ENCODE assay signal across 14 cellular contexts in the genomic region with DNA sequence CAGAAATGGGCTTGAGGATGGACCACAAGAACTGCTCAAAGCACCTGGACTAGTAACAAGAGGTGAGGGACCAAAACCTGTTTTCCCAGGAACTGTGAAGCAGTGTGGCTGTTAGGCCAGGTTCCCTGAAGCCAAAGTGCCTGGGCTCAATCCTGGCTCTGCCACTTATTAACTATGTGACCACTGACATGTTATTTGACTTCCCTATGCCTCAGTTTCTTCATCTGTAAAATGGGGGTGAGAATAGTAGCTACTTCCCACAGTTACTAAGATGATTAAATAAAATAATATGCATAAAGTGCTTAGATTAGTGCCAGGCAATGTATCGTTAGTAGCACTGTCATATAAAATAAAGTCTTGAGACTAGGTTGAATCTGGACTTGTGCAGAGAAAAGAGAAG. TPM values are rescaled to one million over a fixed set of nuclear protein-coding genes. Genes with fewer than 3 reads are reported as not detected.
DNase-seq lines count a peak whose midpoint lies in the region; ATAC-seq and TF ChIP-seq lines count a peak whose summit lies in the region.
"Had no signal": no experiment of that assay in that cellular context is flagged by ENCODE, and none has a peak within 500 bp of the region (broad histone marks: within the 10 kb centered on the region; RNA-seq: fewer than 3 reads in every experiment).

No MANE protein-coding gene starts in this region.

- H3K4me1 ChIP-seq in neuronal stem cell (ENCODE audit: control insufficient read depth in 2 of 2, insufficient read depth in 1 of 2, low read depth in 1 of 2, low read length in 2 of 2), result peaks cover 11 to 12% of the 10 kb centered on the region in 2 donors
- no peaks in the 10 kb centered on the region for H3K4me1 ChIP-seq in CD8-positive, alpha-beta T cell (ENCODE audit: insufficient read depth, low read length)
- H3K4me1 ChIP-seq in SJCRH30, result peaks cover 10% of the 10 kb centered on the region; the same call in 1 of the 2 replicates
- H3K4me1 ChIP-seq: A549 had no signal

- no peak for ATAC-seq in CD8-positive, alpha-beta T cell
- ATAC-seq: A549, GM12878 had no signal

- no peak overlapping the region for H3K23ac ChIP-seq in neuronal stem cell (ENCODE audit: low read depth, low read length, poor library complexity)

- no peak for TF ChIP-seq CTCF in brain (conservative IDR thresholded peaks at IDR 0.05)
- no peak for TF ChIP-seq CTCF in CD8-positive, alpha-beta T cell (IDR thresholded peaks at IDR 0.05)

- H3K14ac ChIP-seq in neuronal stem cell (ENCODE audit: low read length), result no peak overlapping the region

- CTCF ChIA-PET in CD8-positive, alpha-beta T cell (lab: Charles Lee), result no interaction called here

- no peaks in the 10 kb centered on the region for H3K9me3 ChIP-seq in SK-N-MC (ENCODE audit: low read depth, low read length)
- H3K9me3 ChIP-seq in neuronal stem cell (replicated peaks in 1 of 2; ENCODE audit: control insufficient read depth in 2 of 2, insufficient read depth in 1 of 2, low read depth in 1 of 2, low read length in 2 of 2), result peaks cover 0 to 2% of the 10 kb centered on the region in 2 donors
- no peaks in the 10 kb centered on the region for H3K9me3 ChIP-seq in CD8-positive, alpha-beta T cell (ENCODE audit: low read length)
- no peaks in the 10 kb centered on the region for H3K9me3 ChIP-seq in SJCRH30 (replicated peaks)
- H3K9me3 ChIP-seq: A549, Caco-2 had no signal

- peak overlapping the region in 4 of 5 experiments; percentile 51 to 98 (median 74) for H3K27ac Mint-ChIP-seq in brain
- H3K27ac Mint-ChIP-seq in CD8-positive, alpha-beta T cell, result no peak overlapping the region
- H3K27ac Mint-ChIP-seq: CD14-positive monocyte had no signal

- H2BK12ac ChIP-seq in neuronal stem cell (ENCODE audit: low read length), result no peak overlapping the region

- H3K36me3 Mint-ChIP-seq in brain, result no peaks in the 10 kb centered on the region
- H3K36me3 Mint-ChIP-seq in CD8-positive, alpha-beta T cell, result peaks cover 34% of the 10 kb centered on the region
- H3K36me3 Mint-ChIP-seq: CD14-positive monocyte had no signal

- H3K4me3 Mint-ChIP-seq in brain, result no peak overlapping the region
- H3K4me3 Mint-ChIP-seq in CD8-positive, alpha-beta T cell, result no peak overlapping the region
- H3K4me3 Mint-ChIP-seq: CD14-positive monocyte; CD8-positive, alpha-beta memory T cell had no signal

- H3K4me2 ChIP-seq in neuronal stem cell (ENCODE audit: insufficient read depth, low read length, poor library complexity, severe bottlenecking), result no peak overlapping the region
- H3K4me2 ChIP-seq: A549 had no signal

- H3K36me3 ChIP-seq in SK-N-MC (ENCODE audit: insufficient read depth, low read length) (no peaks in the 10 kb centered on the region), neuronal stem cell (replicated peaks in 1 of 2; ENCODE audit: control insufficient read depth in 2 of 2, insufficient read depth in 2 of 2, low read length in 2 of 2) (no peaks in the 10 kb centered on the region), SJCRH30 (no peaks in the 10 kb centered on the region)
- H3K36me3 ChIP-seq in CD8-positive, alpha-beta T cell (ENCODE audit: insufficient read depth, low read length), result no peaks in the 10 kb centered on the region

- H3K9ac ChIP-seq in SK-N-MC (ENCODE audit: insufficient read length) (no peak overlapping the region), neuronal stem cell (ENCODE audit: low read depth, low read length, poor library complexity) (no peak overlapping the region)
- H3K9ac ChIP-seq: GM23248 had no signal

- H2BK15ac ChIP-seq in neuronal stem cell (ENCODE audit: low read length), result peak overlapping the region; percentile 82

- DNase-seq in NCI-H526 treated with DMSO at 0.1 percent for 48 hours (lab: John Stamatoyannopoulos, UW) (peak; percentile 69), SK-N-MC (ENCODE audit: low read depth, low spot score) (no peak), neuronal stem cell (ENCODE audit: low spot score) (no peak), HK-2 (ENCODE audit: unreplicated experiment) (no peak), SJCRH30 (no peak)
- DNase-seq in CD8-positive, alpha-beta T cell, result no peak
- DNase-seq: Caco-2; CD8-positive, alpha-beta memory T cell; GM23248; H7 had no signal

- peaks cover 72% of the 10 kb centered on the region for H3K4me1 Mint-ChIP-seq in brain
- H3K4me1 Mint-ChIP-seq in CD8-positive, alpha-beta T cell (ENCODE audit: low read depth), result no peaks in the 10 kb centered on the region
- H3K4me1 Mint-ChIP-seq: CD14-positive monocyte had no signal

- no peak overlapping the region for H2AFZ ChIP-seq in neuronal stem cell (ENCODE audit: low read length)
- H2AFZ ChIP-seq: GM23248 had no signal

- no CpG with 5 or more reads among the region's 1 CpG for WGBS in neuronal stem cell (ENCODE audit: extremely low coverage in 2 of 2, insufficient read length in 2 of 2, insufficient replicate concordance in 1 of 2), 2 donors

- H2BK120ac ChIP-seq in neuronal stem cell (ENCODE audit: low read depth, low read length), result no peak overlapping the region

- POLR2A ChIA-PET in CD8-positive, alpha-beta T cell (lab: Charles Lee), result no interaction called here

- H4K91ac ChIP-seq in neuronal stem cell (ENCODE audit: low read depth, low read length, poor library complexity), result no peak overlapping the region

- no peak overlapping the region for H2BK5ac ChIP-seq in neuronal stem cell (ENCODE audit: low read length)

- intact Hi-C loops in CD8-positive, alpha-beta T cell (cut with DNase I, micrococcal nuclease), result no loop called here

- H2AK5ac ChIP-seq in neuronal stem cell (ENCODE audit: low read depth, low read length), result peak overlapping the region; percentile 82

- no peak overlapping the region for H4K8ac ChIP-seq in neuronal stem cell (ENCODE audit: low read depth, low read length)

- H3K27ac ChIP-seq in SK-N-MC (peak overlapping the region; percentile 90), neuronal stem cell (replicated peaks; ENCODE audit: low read length) (no peak overlapping the region), SJCRH30 (no peak overlapping the region)
- no peak overlapping the region for H3K27ac ChIP-seq in CD8-positive, alpha-beta T cell (ENCODE audit: low read depth, low read length)
- H3K27ac ChIP-seq: A549, GM23248 had no signal

- H3K27me3 Mint-ChIP-seq in brain, result peaks cover 21% of the 10 kb centered on the region
- peaks cover 5% of the 10 kb centered on the region for H3K27me3 Mint-ChIP-seq in CD8-positive, alpha-beta T cell (ENCODE audit: low read depth)

- H3K27me3 ChIP-seq in neuronal stem cell (ENCODE audit: control insufficient read depth in 3 of 3, insufficient read depth in 3 of 3, low read depth in 1 of 3, low read length in 3 of 3), result peaks cover 0 to 83% (median 0%) of the 10 kb centered on the region in 3 experiments
- no peaks in the 10 kb centered on the region for H3K27me3 ChIP-seq in CD8-positive, alpha-beta T cell (ENCODE audit: insufficient read depth, low read length)
- H3K27me3 ChIP-seq in SJCRH30, result peaks cover 15% of the 10 kb centered on the region; the same call in 1 of the 2 replicates

- H3K79me1 ChIP-seq in neuronal stem cell (ENCODE audit: low read depth, low read length), result no peaks in the 10 kb centered on the region

- H3K4ac ChIP-seq in neuronal stem cell (ENCODE audit: low read length), result no peak overlapping the region

- H3K4me3 ChIP-seq in SK-N-MC, result no peak overlapping the region
- H3K4me3 ChIP-seq in neuronal stem cell (ENCODE audit: low read length in 2 of 2), result no peak overlapping the region
- no peak overlapping the region for H3K4me3 ChIP-seq in CD8-positive, alpha-beta T cell (ENCODE audit: low read depth, low read length)
- no peak overlapping the region for H3K4me3 ChIP-seq in SJCRH30
- H3K4me3 ChIP-seq: A549, GM12878, GM23248 had no signal

- no peaks in the 10 kb centered on the region for H3K9me3 Mint-ChIP-seq in brain
- no peaks in the 10 kb centered on the region for H3K9me3 Mint-ChIP-seq in CD8-positive, alpha-beta T cell

- H3K18ac ChIP-seq in neuronal stem cell (ENCODE audit: low read length), result no peak overlapping the region

RNA-seq across cellular contexts. Expression of a gene that starts 25.6 kb away (rescaled TPM):
- polyA plus RNA-seq in brain (ENCODE audit: insufficient read depth, low read depth, low replicate concordance), result 28.9 TPM
- 18.0 TPM for polyA plus RNA-seq in neuronal stem cell (2013, experiment 1 of 2)
- 16.7 TPM for polyA plus RNA-seq in neuronal stem cell (2013, experiment 2 of 2)
- total RNA-seq in CD8-positive, alpha-beta T cell, result 1 to 10 TPM; 2.5 to 2.9 TPM
- total RNA-seq in SJCRH30 (2014; rRNA removed; shearing (Covaris generic)), result 25.9 and 30.1 TPM in 2 replicates
